ENCODE assay signal across 19 cellular contexts in the genomic region with DNA sequence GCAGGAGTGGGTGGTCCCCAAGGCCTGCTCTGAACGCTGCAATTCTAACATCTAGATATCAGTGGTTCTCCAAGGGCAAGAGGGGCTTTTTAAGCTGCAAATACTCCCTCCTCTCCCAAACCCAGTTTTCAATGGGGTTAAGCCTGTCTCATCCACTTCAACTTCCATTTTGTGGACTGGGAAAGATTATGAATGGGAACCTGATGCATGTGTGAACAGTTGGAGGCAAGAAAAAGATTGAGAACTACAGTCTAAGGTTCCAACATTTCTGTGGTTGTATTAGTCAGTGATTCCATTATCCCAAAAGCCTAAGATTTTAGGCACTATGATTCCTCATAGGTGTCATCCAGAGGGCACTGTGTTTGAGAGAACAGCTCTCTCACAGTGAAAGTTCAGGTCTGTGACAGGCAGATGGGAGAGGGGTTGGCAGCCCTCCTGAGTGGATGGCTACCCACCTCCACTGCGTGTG. TPM values are rescaled to one million over a fixed set of nuclear protein-coding genes. Genes with fewer than 3 reads are reported as not detected.
A peak's percentile ranks its signal among the peaks of the same experiment; 100 is the strongest.
DNase-seq lines count a peak whose midpoint lies in the region; ATAC-seq, FAIRE-seq and TF ChIP-seq lines count a peak whose summit lies in the region.
"Had no signal": no experiment of that assay in that cellular context is flagged by ENCODE, and none has a peak within 500 bp of the region (broad histone marks: within the 10 kb centered on the region; RNA-seq: fewer than 3 reads in every experiment).

No MANE protein-coding gene starts in this region.

- H3K4me3 Mint-ChIP-seq in naive thymus-derived CD4-positive, alpha-beta T cell = no peak overlapping the region
- H3K4me3 Mint-ChIP-seq: activated CD4-positive, alpha-beta T cell treated with anti-CD3 and anti-CD28 coated beads for 36 hours; activated naive CD4-positive, alpha-beta T cell treated with anti-CD3 and anti-CD28 coated beads, Interleukin-2, amount 50 U/mL, for 24 hours; natural killer cell had no signal

- peaks cover 0 to 16% (median 9%) of the 10 kb centered on the region in 5 donors for H3K27me3 Mint-ChIP-seq in naive thymus-derived CD4-positive, alpha-beta T cell

- no peaks in the 10 kb centered on the region for H3K36me3 Mint-ChIP-seq in naive thymus-derived CD4-positive, alpha-beta T cell
- H3K36me3 Mint-ChIP-seq: activated naive CD4-positive, alpha-beta T cell treated with anti-CD3 and anti-CD28 coated beads, Interleukin-2, amount 50 U/mL, for 24 hours; natural killer cell had no signal

- intact Hi-C loops in HepG2 (cut with micrococcal nuclease; ENCODE audit: unreplicated experiment) = no loop called here
- intact Hi-C loops in naive thymus-derived CD4-positive, alpha-beta T cell (cut with micrococcal nuclease) = no loop called here
- intact Hi-C loops in lower leg skin (cut with DNase I; ENCODE audit: low total_unique reads) = loop anchor here (10.0 kb wide), 1 partner anchor 46 kb away; no protein-coding TSS in a partner anchor

- TF ChIP-seq RAD21 in HepG2 (CRISPR knock-in tag; IDR thresholded peaks at IDR 0.05) = no peak

- TF ChIP-seq EP300 in HepG2 (IDR thresholded peaks at IDR 0.05; ENCODE audit: low read depth in 2 of 2, low read length in 2 of 2) = no peak
- no peak for TF ChIP-seq EP300 in HepG2 (CRISPR knock-in tag; IDR thresholded peaks at IDR 0.05; ENCODE audit: borderline replicate concordance)

- H3K9me3 Mint-ChIP-seq in naive thymus-derived CD4-positive, alpha-beta T cell = peaks cover 0 to 5% (median 0%) of the 10 kb centered on the region in 11 donors
- H3K9me3 Mint-ChIP-seq: activated naive CD4-positive, alpha-beta T cell treated with anti-CD3 and anti-CD28 coated beads, Interleukin-2, amount 50 U/mL, for 24 hours; natural killer cell had no signal

- WGBS in HepG2 (ENCODE audit: low lambda C conversion rate) = 88% methylated on average over 2 of the region's 2 CpGs
- 68 to 76% methylated on average over 2 of the region's 2 CpGs for whole genome bisulfite sequencing in lower leg skin, 2 donors

- TF ChIP-seq CTCF in bronchial epithelial cell (IDR thresholded peaks at IDR 0.05; ENCODE audit: insufficient read depth, low read length, severe bottlenecking) = no peak
- no peak for TF ChIP-seq CTCF in HepG2 (CRISPR knock-in tag; IDR thresholded peaks at IDR 0.05)
- TF ChIP-seq CTCF in lower leg skin (IDR thresholded peaks at IDR 0.05) = no peak

- no peaks in the 10 kb centered on the region for H3K36me3 ChIP-seq in bronchial epithelial cell (ENCODE audit: control insufficient read depth, insufficient read depth, low read length)
- peaks cover 56 to 68% of the 10 kb centered on the region in 2 experiments for H3K36me3 ChIP-seq in HepG2 (replicated peaks in 1 of 2; ENCODE audit: control insufficient read depth in 1 of 2, insufficient read depth in 2 of 2, low read length in 2 of 2)
- no peaks in the 10 kb centered on the region for H3K36me3 ChIP-seq in naive thymus-derived CD4-positive, alpha-beta T cell (ENCODE audit: control insufficient read depth in 2 of 3, insufficient read depth in 3 of 3, low read length in 3 of 3)
- H3K36me3 ChIP-seq: left ventricle myocardium inferior, prostate gland, suprapubic skin had no signal

- peaks cover 0 to 9% (median 0%) of the 10 kb centered on the region in 7 donors for H3K4me1 Mint-ChIP-seq in naive thymus-derived CD4-positive, alpha-beta T cell
- H3K4me1 Mint-ChIP-seq: activated CD4-positive, alpha-beta T cell treated with anti-CD3 and anti-CD28 coated beads for 36 hours; activated naive CD4-positive, alpha-beta T cell treated with anti-CD3 and anti-CD28 coated beads, Interleukin-2, amount 50 U/mL, for 24 hours had no signal

- in situ Hi-C loops in HepG2 (cut with HindIII; ENCODE audit: extremely low pct_ligation_motif_present, low pct_unique_long_range_greater_than_20kb) = no loop called here

- H3K27ac ChIP-seq in HepG2 (ENCODE audit: extremely low read length, insufficient read depth, low read length) = peak overlapping the region; percentile 55
- H3K27ac ChIP-seq in naive thymus-derived CD4-positive, alpha-beta T cell (ENCODE audit: low read depth, low read length) = no peak overlapping the region
- H3K27ac ChIP-seq: left ventricle myocardium inferior, prostate gland, suprapubic skin had no signal

- H3K27me3 ChIP-seq in bronchial epithelial cell (ENCODE audit: control insufficient read depth, insufficient read depth, low read length) (peaks cover 3% of the 10 kb centered on the region), HepG2 (ENCODE audit: control insufficient read depth in 1 of 2, insufficient read depth in 2 of 2, low read length in 2 of 2) (no peaks in the 10 kb centered on the region)
- no peaks in the 10 kb centered on the region for H3K27me3 ChIP-seq in naive thymus-derived CD4-positive, alpha-beta T cell (ENCODE audit: control insufficient read depth in 2 of 2, insufficient read depth in 2 of 2, low read length in 2 of 2)

- no peaks in the 10 kb centered on the region for H4K20me1 ChIP-seq in HepG2 (ENCODE audit: insufficient read depth, low read length)

- no peak overlapping the region for H3K27ac Mint-ChIP-seq in naive thymus-derived CD4-positive, alpha-beta T cell
- H3K27ac Mint-ChIP-seq: activated CD4-positive, alpha-beta T cell treated with anti-CD3 and anti-CD28 coated beads for 36 hours; activated naive CD4-positive, alpha-beta T cell treated with anti-CD3 and anti-CD28 coated beads, Interleukin-2, amount 50 U/mL, for 24 hours; natural killer cell had no signal

- CTCF ChIA-PET in HepG2 (lab: Yijun Ruan, JAX; ENCODE audit: low intra/inter-chr PET ratio, low total read pairs) = no interaction called here
- CTCF ChIA-PET in naive thymus-derived CD4-positive, alpha-beta T cell (lab: Charles Lee) = no interaction called here

- TF ChIP-seq POLR2A in HepG2 (IDR thresholded peaks at IDR 0.05; ENCODE audit: insufficient read depth in 1 of 2, low read depth in 2 of 2, low read length in 2 of 2) (0 out of 4 replicates have a peak, but pooled peaks of 1 of the 2 experiments have one; percentile 24), lower leg skin (IDR thresholded peaks at IDR 0.05) (no peak)

- no peak overlapping the region for H3K9ac ChIP-seq in HepG2 (ENCODE audit: insufficient read depth, low read depth, low read length)

- DNase-seq in AG08395 (ENCODE audit: low spot score) (peak; percentile 85), HT1080 (ENCODE audit: low read depth) (peak; percentile 8), bronchial epithelial cell (ENCODE audit: low read depth) (peak; percentile 59), HepG2 (ENCODE audit: low spot score) (no peak), SKM-1 treated with dmso at 0.1 percent for 144 hours (lab: John Stamatoyannopoulos, UW; ENCODE audit: unreplicated experiment) (no peak), lower leg skin (ENCODE audit: low spot score in 2 of 2) (no peak)
- DNase-seq in naive thymus-derived CD4-positive, alpha-beta T cell = no peak
- DNase-seq: activated CD4-positive, alpha-beta T cell treated with anti-CD3 and anti-CD28 coated beads for 36 hours; left ventricle myocardium inferior; MV-4-11; natural killer cell; NCI-H2107; SIG-M5 had no signal

- no peak overlapping the region for H2AFZ ChIP-seq in HepG2 (ENCODE audit: low read length)

- FAIRE-seq in bronchial epithelial cell (lab: Jason Lieb, UNC) = no peak
- no peak for FAIRE-seq in HepG2 (lab: Jason Lieb, UNC)

- H3K4me3 ChIP-seq in bronchial epithelial cell (ENCODE audit: low read depth, low read length) (no peak overlapping the region), HepG2 (replicated peaks in 1 of 3; ENCODE audit: insufficient read depth in 1 of 3, low read depth in 2 of 3, low read length in 3 of 3) (no peak overlapping the region), lower leg skin (ENCODE audit: low read depth, poor library complexity, severe bottlenecking) (no peak overlapping the region)
- no peak overlapping the region for H3K4me3 ChIP-seq in naive thymus-derived CD4-positive, alpha-beta T cell (ENCODE audit: low read length)
- H3K4me3 ChIP-seq: left ventricle myocardium inferior, prostate gland, suprapubic skin had no signal

- no peak overlapping the region for H3K4me2 ChIP-seq in HepG2 (ENCODE audit: low read depth, low read length)

- peaks cover 36% of the 10 kb centered on the region for H3K79me2 ChIP-seq in HepG2 (ENCODE audit: insufficient read depth, low read length)

- BruUV-seq in HepG2 (replicated peaks; lab: Mats Ljungman, UMichigan) = TSS peak; percentile 12

- H3K4me1 ChIP-seq in HepG2 (ENCODE audit: insufficient read depth, low read length) = peaks cover 100% of the 10 kb centered on the region
- H3K4me1 ChIP-seq in naive thymus-derived CD4-positive, alpha-beta T cell (ENCODE audit: control insufficient read depth in 2 of 2, insufficient read depth in 2 of 2, low read length in 2 of 2) = no peaks in the 10 kb centered on the region
- H3K4me1 ChIP-seq: left ventricle myocardium inferior, prostate gland had no signal

- POLR2A ChIA-PET in HepG2 (lab: Yijun Ruan, JAX) = interaction anchor here (1.1 to 11.5 kb wide), 7 partner anchors 8 to 31 kb away, joined by 3 to 556 read pairs (median 101); no protein-coding TSS in a partner anchor
- POLR2A ChIA-PET in naive thymus-derived CD4-positive, alpha-beta T cell (lab: Charles Lee) = no interaction called here

- H3K9me3 ChIP-seq in HepG2 (ENCODE audit: low read length) = no peaks in the 10 kb centered on the region
- no peaks in the 10 kb centered on the region for H3K9me3 ChIP-seq in naive thymus-derived CD4-positive, alpha-beta T cell (ENCODE audit: control insufficient read depth in 2 of 3, low read length in 3 of 3)
- H3K9me3 ChIP-seq: left ventricle myocardium inferior, prostate gland, suprapubic skin had no signal

- ATAC-seq in HepG2 (no peak), HG02571 (IDR thresholded peaks at IDR 0.05; ENCODE audit: unreplicated experiment) (no peak)
- no peak for ATAC-seq in naive thymus-derived CD4-positive, alpha-beta T cell
- ATAC-seq: activated CD4-positive, alpha-beta T cell treated with anti-CD3 and anti-CD28 coated beads for 36 hours; natural killer cell had no signal

RNA-seq across cellular contexts. Expression of gene HNF4A, which starts 53.7 kb away (rescaled TPM):
- 0.34 TPM in 1 of 2 replicates, not detected in the other for total RNA-seq in HT1080 (2014; rRNA removed; shearing (Covaris generic))
- not detected in 2 replicates for polyA plus RNA-seq in HT1080 (2015; cell fraction: cytosol; rRNA removed)
- not detected in 2 replicates for polyA plus RNA-seq in HT1080 (2015; cell fraction: nucleus; rRNA removed)
- total RNA-seq in bronchial epithelial cell = not detected in 2 replicates
- 169 and 190 TPM in 2 replicates for total RNA-seq in HepG2 (2016; rRNA removed; fragmentation: Illumina TruSeq; extraction: Trizol)
- total RNA-seq in HepG2 (2016; cell fraction: cytosol; rRNA removed; fragmentation: Illumina TruSeq; extraction: Trizol; ENCODE audit: low read depth) = 29.0 and 32.3 TPM in 2 replicates
- 151 and 173 TPM in 2 replicates for total RNA-seq in HepG2 (2016; cell fraction: insoluble cytoplasmic fraction; rRNA removed; fragmentation: Illumina TruSeq; extraction: Trizol)
- 112 and 124 TPM in 2 replicates for total RNA-seq in HepG2 (2016; cell fraction: membrane; rRNA removed; fragmentation: Illumina TruSeq; extraction: Trizol)
- 102 and 116 TPM in 2 replicates for total RNA-seq in HepG2 (2016; cell fraction: nucleus; rRNA removed; fragmentation: Illumina TruSeq; extraction: Trizol)
- polyA plus RNA-seq in HepG2 (2011; rRNA removed) = 80.9 and 112 TPM in 2 replicates
- 42.6 and 51.4 TPM in 2 replicates for polyA plus RNA-seq in HepG2 (2011; cell fraction: cytosol; rRNA removed)
- 155 and 166 TPM in 2 replicates for polyA plus RNA-seq in HepG2 (2011; cell fraction: nucleus; rRNA removed)
- 118 and 127 TPM in 2 replicates for polyA plus RNA-seq in HepG2 (2012)
- polyA plus RNA-seq in HepG2 (2016; cell fraction: cytosol; fragmentation: Illumina TruSeq; extraction: Trizol; ENCODE audit: low read depth) = 15.4 and 16.4 TPM in 2 replicates
- polyA plus RNA-seq in HepG2 (2016; cell fraction: insoluble cytoplasmic fraction; fragmentation: Illumina TruSeq; extraction: Trizol; ENCODE audit: low read depth) = 119 and 153 TPM in 2 replicates
- polyA plus RNA-seq in HepG2 (2016; cell fraction: membrane; fragmentation: Illumina TruSeq; extraction: Trizol; ENCODE audit: low read depth) = 46.6 and 47.5 TPM in 2 replicates
- polyA plus RNA-seq in HepG2 (2016; cell fraction: nucleus; fragmentation: Illumina TruSeq; extraction: Trizol; ENCODE audit: insufficient read depth, low read depth) = 182 and 192 TPM in 2 replicates
- polyA minus RNA-seq in HepG2 (2011; rRNA and poly(A)+ RNA removed; ENCODE audit: low replicate concordance) = 4.8 and 366 TPM in 2 replicates
- polyA minus RNA-seq in HepG2 (2011; cell fraction: cytosol; rRNA and poly(A)+ RNA removed) = 84.1 and 95.5 TPM in 2 replicates
- polyA minus RNA-seq in HepG2 (2011; cell fraction: nucleus; rRNA and poly(A)+ RNA removed) = 74.7 and 93.0 TPM in 2 replicates
- not detected for total RNA-seq in naive thymus-derived CD4-positive, alpha-beta T cell
- not detected for polyA plus RNA-seq in naive thymus-derived CD4-positive, alpha-beta T cell
- total RNA-seq in lower leg skin = not detected
- total RNA-seq: A673; activated CD4-positive, alpha-beta T cell treated with anti-CD3 and anti-CD28 coated beads for 36 hours; chondrocyte; left ventricle myocardium inferior; natural killer cell; prostate gland; suprapubic skin had no signal

Comparison
In these comparisons a context has a peak if more than half of its experiments do, and no peak if none do; other contexts are left out.
1. DNase-seq: peak in AG08395 (single experiment), HT1080 (single experiment) and bronchial epithelial cell (single experiment); none in HepG2 (single experiment), SKM-1 treated with dmso at 0.1 percent for 144 hours (single experiment), naive thymus-derived CD4-positive, alpha-beta T cell (0 of 9) and lower leg skin (0 of 2).
2. RNA of gene HNF4A, which starts 53.7 kb away (total RNA-seq): 29.0 to 190 TPM in HepG2; 0.34 TPM in HT1080, not detected in bronchial epithelial cell, not detected in naive thymus-derived CD4-positive, alpha-beta T cell and not detected in lower leg skin; every median in the first group is over 10 times any median in the second.